In the genomic region with DNA sequence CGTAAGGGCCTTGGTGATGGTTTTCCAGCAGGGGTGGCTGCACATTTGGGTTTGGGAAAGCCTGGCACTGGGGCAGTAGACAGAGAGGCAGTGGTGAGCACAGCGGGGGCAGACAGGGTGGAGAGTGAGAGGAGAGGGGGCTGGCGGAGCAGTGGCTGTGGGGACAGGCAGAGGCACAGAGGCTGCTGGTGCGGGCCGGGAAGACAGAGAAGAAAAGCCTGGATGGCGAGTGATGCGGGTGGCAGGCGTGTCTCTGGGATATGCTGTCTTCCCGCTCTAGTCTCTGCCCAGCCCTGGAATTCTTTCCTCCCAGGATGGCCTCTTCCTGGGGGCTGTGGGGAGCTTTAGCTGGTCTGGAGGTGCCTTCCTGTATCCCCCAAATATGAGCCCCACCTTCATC, we compare ENCODE assay signal across 21 cellular contexts. TPM values are rescaled to one million over a fixed set of nuclear protein-coding genes. Genes with fewer than 3 reads are reported as not detected.
A peak's percentile ranks its signal among the peaks of the same experiment; 100 is the strongest.
DNase-seq lines count a peak whose midpoint lies in the region; ATAC-seq and TF ChIP-seq lines count a peak whose summit lies in the region.
"Had no signal": no experiment of that assay in that cellular context is flagged by ENCODE, and none has a peak within 500 bp of the region (broad histone marks: within the 10 kb centered on the region; RNA-seq: fewer than 3 reads in every experiment).

No MANE protein-coding gene starts in this region.

- intact Hi-C loops in natural killer cell (cut with micrococcal nuclease) = no loop called here

- peaks cover 28 to 32% of the 10 kb centered on the region in 2 donors for H3K4me1 Mint-ChIP-seq in natural killer cell treated with Interleukin-12 subunit alpha and Interleukin-12 subunit beta and Interleukin-15 and Interleukin-18, amount 100 ng/mL, for 72 hours (ENCODE audit: low read depth in 2 of 2)
- H3K4me1 Mint-ChIP-seq in natural killer cell = peaks cover 38 to 45% of the 10 kb centered on the region in 2 donors
- peaks cover 26% of the 10 kb centered on the region for H3K4me1 Mint-ChIP-seq in stimulated activated effector memory CD8-positive, alpha-beta T cell treated with anti-CD3 and anti-CD28 coated beads, Interleukin-12 subunit alpha, Interleukin-12 subunit beta, amount 100 ng/mL, for 72 hours

- no peak for ATAC-seq in natural killer cell treated with Interleukin-12 subunit alpha and Interleukin-12 subunit beta and Interleukin-15 and Interleukin-18, amount 100 ng/mL, for 72 hours
- ATAC-seq in natural killer cell = no peak
- no peak for ATAC-seq in stimulated activated effector memory CD8-positive, alpha-beta T cell treated with anti-CD3 and anti-CD28 coated beads, Interleukin-12 subunit alpha, Interleukin-12 subunit beta, amount 100 ng/mL, for 72 hours
- ATAC-seq: A549 had no signal

- no peaks in the 10 kb centered on the region for H3K9me3 ChIP-seq in SJSA1 (replicated peaks)
- H3K9me3 ChIP-seq: A549; BE2C; BLaER1 treated with 17β-estradiol and CSF1 and Interleukin-3, amounts not matched to agents 10 nM and 100 nM had no signal

- DNase-seq in natural killer cell treated with Interleukin-12 subunit alpha and Interleukin-12 subunit beta and Interleukin-15 and Interleukin-18, amount 100 ng/mL, for 72 hours (ENCODE audit: low spot score) = peak; percentile 54
- DNase-seq in natural killer cell (no peak), SJSA1 (ENCODE audit: low read depth in 1 of 2, low spot score in 2 of 2) (no peak), NCI-H1436 (lab: John Stamatoyannopoulos, UW) (no peak), C1 segment of cervical spinal cord (lab: John Stamatoyannopoulos, UW) (no peak)
- DNase-seq in stimulated activated effector memory CD8-positive, alpha-beta T cell treated with anti-CD3 and anti-CD28 coated beads, Interleukin-12 subunit alpha, Interleukin-12 subunit beta, amount 100 ng/mL, for 72 hours (ENCODE audit: low spot score in 2 of 2) = no peak
- DNase-seq: 8988T; ACHN; AML-193; BE2C; Calu3; CD4-positive, alpha-beta memory T cell; COR-L47; DMS53; DMS79 treated with DMSO at 0.1 percent for 48 hours; GF-D8; GOT3 had no signal

- H3K36me3 Mint-ChIP-seq in natural killer cell treated with Interleukin-12 subunit alpha and Interleukin-12 subunit beta and Interleukin-15 and Interleukin-18, amount 100 ng/mL, for 72 hours = no peaks in the 10 kb centered on the region
- H3K36me3 Mint-ChIP-seq in natural killer cell = no peaks in the 10 kb centered on the region
- no peaks in the 10 kb centered on the region for H3K36me3 Mint-ChIP-seq in stimulated activated effector memory CD8-positive, alpha-beta T cell treated with anti-CD3 and anti-CD28 coated beads, Interleukin-12 subunit alpha, Interleukin-12 subunit beta, amount 100 ng/mL, for 72 hours
- H3K36me3 Mint-ChIP-seq: CD4-positive, alpha-beta memory T cell had no signal

- H3K4me1 ChIP-seq in SJSA1 (replicated peaks) = peaks cover 23% of the 10 kb centered on the region
- H3K4me1 ChIP-seq: BE2C; BLaER1 treated with 17β-estradiol and CSF1 and Interleukin-3, amounts not matched to agents 10 nM and 100 nM had no signal

- no peaks in the 10 kb centered on the region for H3K27me3 ChIP-seq in SJSA1 (replicated peaks)
- H3K27me3 ChIP-seq: BE2C; BLaER1 treated with 17β-estradiol and CSF1 and Interleukin-3, amounts not matched to agents 10 nM and 100 nM had no signal

- H3K4me3 Mint-ChIP-seq in natural killer cell treated with Interleukin-12 subunit alpha and Interleukin-12 subunit beta and Interleukin-15 and Interleukin-18, amount 100 ng/mL, for 72 hours = no peak overlapping the region
- H3K4me3 Mint-ChIP-seq in natural killer cell = no peak overlapping the region
- no peak overlapping the region for H3K4me3 Mint-ChIP-seq in stimulated activated effector memory CD8-positive, alpha-beta T cell treated with anti-CD3 and anti-CD28 coated beads, Interleukin-12 subunit alpha, Interleukin-12 subunit beta, amount 100 ng/mL, for 72 hours
- H3K4me3 Mint-ChIP-seq: CD4-positive, alpha-beta memory T cell had no signal

- peak overlapping the region in 1 of 2 donors; percentile 14 for H3K27ac Mint-ChIP-seq in natural killer cell treated with Interleukin-12 subunit alpha and Interleukin-12 subunit beta and Interleukin-15 and Interleukin-18, amount 100 ng/mL, for 72 hours
- peak overlapping the region in 1 of 2 donors; percentile 29 for H3K27ac Mint-ChIP-seq in natural killer cell
- peak overlapping the region; percentile 66 for H3K27ac Mint-ChIP-seq in stimulated activated effector memory CD8-positive, alpha-beta T cell treated with anti-CD3 and anti-CD28 coated beads, Interleukin-12 subunit alpha, Interleukin-12 subunit beta, amount 100 ng/mL, for 72 hours

- no peak for TF ChIP-seq CTCF in natural killer cell (IDR thresholded peaks at IDR 0.05)

- H3K4me3 ChIP-seq in SJSA1 = no peak overlapping the region
- H3K4me3 ChIP-seq: A549; BLaER1 treated with 17β-estradiol and CSF1 and Interleukin-3, amounts not matched to agents 10 nM and 100 nM had no signal

- no peaks in the 10 kb centered on the region for H3K27me3 Mint-ChIP-seq in natural killer cell treated with Interleukin-12 subunit alpha and Interleukin-12 subunit beta and Interleukin-15 and Interleukin-18, amount 100 ng/mL, for 72 hours
- no peaks in the 10 kb centered on the region for H3K27me3 Mint-ChIP-seq in natural killer cell (ENCODE audit: low read depth in 2 of 2)

- no peaks in the 10 kb centered on the region for H3K9me3 Mint-ChIP-seq in natural killer cell treated with Interleukin-12 subunit alpha and Interleukin-12 subunit beta and Interleukin-15 and Interleukin-18, amount 100 ng/mL, for 72 hours
- no peaks in the 10 kb centered on the region for H3K9me3 Mint-ChIP-seq in natural killer cell
- no peaks in the 10 kb centered on the region for H3K9me3 Mint-ChIP-seq in stimulated activated effector memory CD8-positive, alpha-beta T cell treated with anti-CD3 and anti-CD28 coated beads, Interleukin-12 subunit alpha, Interleukin-12 subunit beta, amount 100 ng/mL, for 72 hours
- H3K9me3 Mint-ChIP-seq: CD4-positive, alpha-beta memory T cell had no signal

- H3K36me3 ChIP-seq in SJSA1 = no peaks in the 10 kb centered on the region
- H3K36me3 ChIP-seq: BE2C; BLaER1 treated with 17β-estradiol and CSF1 and Interleukin-3, amounts not matched to agents 10 nM and 100 nM had no signal

- H3K27ac ChIP-seq in SJSA1 = 0 out of 2 replicates have a peak overlapping the region, but pooled peaks have one; percentile 20
- H3K27ac ChIP-seq: A549; BLaER1 treated with 17β-estradiol and CSF1 and Interleukin-3, amounts not matched to agents 10 nM and 100 nM had no signal

RNA-seq across cellular contexts. Expression of a gene that starts 16.9 kb away (rescaled TPM):
- under 1 TPM in 1 of 2 donors, not detected in 1; 0.47 TPM for total RNA-seq in natural killer cell treated with Interleukin-12 subunit alpha and Interleukin-12 subunit beta and Interleukin-15 and Interleukin-18, amount 100 ng/mL, for 72 hours
- 1 to 10 TPM; 1.0 to 2.9 (median 2.2) TPM for total RNA-seq in natural killer cell
- total RNA-seq in SJSA1 (2014; rRNA removed; shearing (Covaris generic)) = not detected in 2 replicates
- total RNA-seq: Calu3; CD4-positive, alpha-beta memory T cell; G401 had no signal

RNA-seq across cellular contexts. Expression of a gene that starts 18.1 kb away (rescaled TPM):
- not detected for total RNA-seq in natural killer cell treated with Interleukin-12 subunit alpha and Interleukin-12 subunit beta and Interleukin-15 and Interleukin-18, amount 100 ng/mL, for 72 hours
- not detected for total RNA-seq in natural killer cell
- not detected in 2 replicates for total RNA-seq in SJSA1 (2014; rRNA removed; shearing (Covaris generic))
- total RNA-seq: Calu3; CD4-positive, alpha-beta memory T cell; Daoy; G401 had no signal

RNA-seq across cellular contexts. Expression of a gene that starts 32.5 kb away (rescaled TPM):
- under 1 TPM in 1 of 2 donors, not detected in 1; 0.17 TPM for total RNA-seq in natural killer cell treated with Interleukin-12 subunit alpha and Interleukin-12 subunit beta and Interleukin-15 and Interleukin-18, amount 100 ng/mL, for 72 hours
- under 1 TPM; 0.14 to 0.50 (median 0.23) TPM for total RNA-seq in natural killer cell
- 0.32 TPM in 1 of 2 replicates, not detected in the other for total RNA-seq in SJSA1 (2014; rRNA removed; shearing (Covaris generic))
- total RNA-seq: Calu3, Daoy had no signal

RNA-seq across cellular contexts. Expression of a gene that starts 49.2 kb away (rescaled TPM):
- total RNA-seq in natural killer cell treated with Interleukin-12 subunit alpha and Interleukin-12 subunit beta and Interleukin-15 and Interleukin-18, amount 100 ng/mL, for 72 hours = 10 to 100 TPM; 31.6 to 36.0 TPM
- total RNA-seq in natural killer cell = 10 to 100 TPM; 10.4 to 22.8 (median 16.6) TPM
- 9.8 and 11.6 TPM in 2 replicates for total RNA-seq in SJSA1 (2014; rRNA removed; shearing (Covaris generic))

RNA-seq across cellular contexts. Expression of a gene that starts 55.1 kb away (rescaled TPM):
- total RNA-seq in natural killer cell treated with Interleukin-12 subunit alpha and Interleukin-12 subunit beta and Interleukin-15 and Interleukin-18, amount 100 ng/mL, for 72 hours = 100 to 1,000 TPM in 1 of 2 donors, 10 to 100 TPM in 1; 62.1 to 124 TPM
- total RNA-seq in natural killer cell = 100 to 1,000 TPM; 224 to 249 (median 233) TPM
- total RNA-seq in SJSA1 (2014; rRNA removed; shearing (Covaris generic)) = 0.09 TPM in 1 of 2 replicates, not detected in the other
